Comparison of ENCODE assay signal across 8 cellular contexts in the genomic region with DNA sequence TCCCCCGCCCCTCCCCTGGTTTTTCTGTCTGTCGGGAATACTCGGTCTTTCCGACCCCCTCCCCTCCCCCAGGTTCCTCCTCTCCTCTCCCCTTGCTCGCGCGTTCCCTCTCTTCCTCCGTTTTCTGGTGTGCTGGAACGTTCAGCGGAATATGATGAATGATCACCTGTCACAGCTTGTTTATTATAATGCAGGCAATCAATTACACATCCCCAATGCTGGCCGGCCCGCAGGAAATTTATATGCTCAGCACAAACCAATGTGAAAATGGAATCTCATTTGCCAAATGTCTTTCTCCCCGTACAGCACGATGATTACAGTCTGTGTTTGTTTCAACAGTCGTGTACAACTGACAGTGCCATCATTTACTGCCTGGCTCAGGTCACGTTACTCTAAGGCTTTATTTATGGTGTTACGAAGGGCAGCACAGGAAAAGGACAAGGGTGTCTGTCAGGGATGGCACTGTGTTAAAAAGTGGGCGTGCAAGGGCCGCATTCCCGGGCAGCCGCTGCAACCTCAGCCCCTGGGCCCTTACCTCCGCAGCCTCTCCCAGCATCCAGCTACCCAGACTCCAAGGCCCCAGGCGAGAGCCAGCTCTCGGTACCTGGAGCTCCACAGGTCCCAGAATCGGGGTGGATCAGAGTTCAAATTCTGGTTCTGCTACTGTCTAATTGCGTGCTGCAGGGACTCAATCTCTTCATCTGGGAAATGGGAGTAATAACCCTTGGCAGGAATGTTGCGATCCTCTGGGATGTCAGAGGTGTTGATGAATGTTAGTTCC. TPM values are rescaled to one million over a fixed set of nuclear protein-coding genes. Genes with fewer than 3 reads are reported as not detected.
A peak's percentile ranks its signal among the peaks of the same experiment; 100 is the strongest.
DNase-seq lines count a peak whose midpoint lies in the region; ATAC-seq, FAIRE-seq and TF ChIP-seq lines count a peak whose summit lies in the region.

No MANE protein-coding gene starts in this region.

- peaks cover 58% of the 10 kb centered on the region for H3K4me1 Mint-ChIP-seq in stimulated activated naive CD8-positive, alpha-beta T cell treated with anti-CD3 and anti-CD28 coated beads, Interleukin-15, amount 100 ng/mL, for 72 hours

- H3K4me3 Mint-ChIP-seq in stimulated activated naive CD8-positive, alpha-beta T cell treated with anti-CD3 and anti-CD28 coated beads, Interleukin-15, amount 100 ng/mL, for 72 hours, result peak overlapping the region; percentile 93 to 98

- no peak for ATAC-seq in stimulated activated naive CD8-positive, alpha-beta T cell treated with anti-CD3 and anti-CD28 coated beads, Interleukin-15, amount 100 ng/mL, for 72 hours

- peak overlapping the region; percentile 42 to 93 for H3K27ac Mint-ChIP-seq in stimulated activated naive CD8-positive, alpha-beta T cell treated with anti-CD3 and anti-CD28 coated beads, Interleukin-15, amount 100 ng/mL, for 72 hours

- H3K9me3 ChIP-seq in HUES64 (ENCODE audit: insufficient read depth, low read depth, low read length) (no peaks in the 10 kb centered on the region), ascending aorta (no peaks in the 10 kb centered on the region), kidney (ENCODE audit: control insufficient read depth in 1 of 2, low read length in 2 of 2) (no peaks in the 10 kb centered on the region)

- H3K9ac ChIP-seq in HUES64 (ENCODE audit: low read depth, low read length) (peak overlapping the region; percentile 23; the same call in 1 of the 2 replicates), kidney (ENCODE audit: low read length in 2 of 2) (peak overlapping the region in 1 of 2 donors; percentile 77)

- H3K9me3 Mint-ChIP-seq in stimulated activated naive CD8-positive, alpha-beta T cell treated with anti-CD3 and anti-CD28 coated beads, Interleukin-15, amount 100 ng/mL, for 72 hours, result no peaks in the 10 kb centered on the region

- H3K27me3 ChIP-seq in BJ (ENCODE audit: control insufficient read depth, insufficient read depth, low read length) (no peaks in the 10 kb centered on the region), HUES64 (ENCODE audit: insufficient read depth, low read length) (no peaks in the 10 kb centered on the region), ascending aorta (no peaks in the 10 kb centered on the region)

- peak overlapping the region; percentile 50 for H3K4me3 ChIP-seq in BJ (ENCODE audit: low read depth, low read length)
- H3K4me3 ChIP-seq in HUES64 (ENCODE audit: low read length), result peak overlapping the region; percentile 80
- H3K4me3 ChIP-seq in ascending aorta, result peak overlapping the region; percentile 61 to 84
- H3K4me3 ChIP-seq in kidney (ENCODE audit: low read length in 2 of 2), result peak overlapping the region; percentile 62 to 80

- H3K27ac ChIP-seq in HUES64 (ENCODE audit: low read depth, low read length) (peak overlapping the region; percentile 0; the same call in 1 of the 2 replicates), ascending aorta (peak overlapping the region; percentile 62 to 67), kidney (ENCODE audit: low read depth in 2 of 2, low read length in 2 of 2) (peak overlapping the region; percentile 61 to 71)

- FAIRE-seq in kidney (lab: Jason Lieb, UNC) (no peak), H54 (lab: Jason Lieb, UNC) (no peak)

- POLR2A ChIA-PET in BJ (lab: Charles Lee), result no interaction called here

- WGBS in HUES64, result 12% methylated on average over 26 of the region's 27 CpGs

- H3K36me3 ChIP-seq in BJ (ENCODE audit: control insufficient read depth, insufficient read depth, low read length) (no peaks in the 10 kb centered on the region), HUES64 (ENCODE audit: insufficient read depth, low read length) (no peaks in the 10 kb centered on the region), ascending aorta (no peaks in the 10 kb centered on the region), kidney (ENCODE audit: control insufficient read depth in 1 of 2, insufficient read depth in 2 of 2, low read length in 2 of 2) (no peaks in the 10 kb centered on the region)

- DNase-seq in BJ (ENCODE audit: low read depth), result no peak
- DNase-seq in ascending aorta (ENCODE audit: low spot score in 2 of 2), result no peak
- DNase-seq in kidney, result no peak
- no peak for DNase-seq in stimulated activated naive CD8-positive, alpha-beta T cell treated with anti-CD3 and anti-CD28 coated beads, Interleukin-15, amount 100 ng/mL, for 72 hours
- DNase-seq in GM19238 (ENCODE audit: insufficient read length, low spot score), result no peak
- no peak for DNase-seq in H54 (ENCODE audit: insufficient read length, low spot score)
- no peak for DNase-seq in GM03348 (ENCODE audit: low spot score)

- intact Hi-C loops in ascending aorta (cut with DNase I) (loop anchor here (2.0 kb wide), 3 partner anchors 64 to 258 kb away; a partner anchor contains a TSS), kidney (cut with DNase I) (no loop called here)

- no peaks in the 10 kb centered on the region for H3K27me3 Mint-ChIP-seq in stimulated activated naive CD8-positive, alpha-beta T cell treated with anti-CD3 and anti-CD28 coated beads, Interleukin-15, amount 100 ng/mL, for 72 hours

- H3K4me1 ChIP-seq in HUES64 (ENCODE audit: insufficient read depth, low read length) (peaks cover 27% of the 10 kb centered on the region), ascending aorta (peaks cover 3 to 15% of the 10 kb centered on the region in 2 donors), kidney (ENCODE audit: control insufficient read depth in 1 of 2, insufficient read depth in 1 of 2, low read depth in 1 of 2, low read length in 2 of 2) (peaks cover 4 to 8% of the 10 kb centered on the region in 2 donors)

- TF ChIP-seq CTCF in BJ (IDR thresholded peaks at IDR 0.05; ENCODE audit: insufficient read depth, low read depth, low read length) (no peak), ascending aorta (IDR thresholded peaks at IDR 0.05) (no peak), kidney (IDR thresholded peaks at IDR 0.05; ENCODE audit: borderline replicate concordance, extremely low read depth, insufficient read depth) (no peak)

- CTCF ChIA-PET in BJ (lab: Yijun Ruan, JAX), result interaction anchor here (1.0 kb wide), 1 partner anchor 66 kb away, joined by 3 read pairs; no protein-coding TSS in a partner anchor

- no peak for TF ChIP-seq POLR2A in H54 (IDR thresholded peaks at IDR 0.05; ENCODE audit: low read depth, low read length)

RNA-seq across cellular contexts. Expression of a gene that starts 24.6 kb away (rescaled TPM):
- polyA plus RNA-seq in BJ (2011; rRNA removed) (1.6 and 2.5 TPM in 2 replicates), kidney (ENCODE audit: insufficient read depth, low read depth, low replicate concordance) (4.5 TPM)
- polyA minus RNA-seq in BJ (2011; rRNA and poly(A)+ RNA removed), result 1.1 and 2.2 TPM in 2 replicates
- 1.00 TPM for polyA plus RNA-seq in HUES64 (2013, experiment 1 of 2)
- polyA plus RNA-seq in HUES64 (2013, experiment 2 of 2), result 1.5 TPM
- total RNA-seq in ascending aorta (not detected), kidney (2.1 TPM)

Comparison
In these comparisons a context has a peak if more than half of its experiments do, and no peak if none do; other contexts are left out.
1. H3K27ac ChIP-seq: peak in every context shown above with its lines; median percentile 66 in kidney; 64 in ascending aorta; 0 in HUES64.